ENCODE assay signal across 8 cellular contexts in the genomic region with DNA sequence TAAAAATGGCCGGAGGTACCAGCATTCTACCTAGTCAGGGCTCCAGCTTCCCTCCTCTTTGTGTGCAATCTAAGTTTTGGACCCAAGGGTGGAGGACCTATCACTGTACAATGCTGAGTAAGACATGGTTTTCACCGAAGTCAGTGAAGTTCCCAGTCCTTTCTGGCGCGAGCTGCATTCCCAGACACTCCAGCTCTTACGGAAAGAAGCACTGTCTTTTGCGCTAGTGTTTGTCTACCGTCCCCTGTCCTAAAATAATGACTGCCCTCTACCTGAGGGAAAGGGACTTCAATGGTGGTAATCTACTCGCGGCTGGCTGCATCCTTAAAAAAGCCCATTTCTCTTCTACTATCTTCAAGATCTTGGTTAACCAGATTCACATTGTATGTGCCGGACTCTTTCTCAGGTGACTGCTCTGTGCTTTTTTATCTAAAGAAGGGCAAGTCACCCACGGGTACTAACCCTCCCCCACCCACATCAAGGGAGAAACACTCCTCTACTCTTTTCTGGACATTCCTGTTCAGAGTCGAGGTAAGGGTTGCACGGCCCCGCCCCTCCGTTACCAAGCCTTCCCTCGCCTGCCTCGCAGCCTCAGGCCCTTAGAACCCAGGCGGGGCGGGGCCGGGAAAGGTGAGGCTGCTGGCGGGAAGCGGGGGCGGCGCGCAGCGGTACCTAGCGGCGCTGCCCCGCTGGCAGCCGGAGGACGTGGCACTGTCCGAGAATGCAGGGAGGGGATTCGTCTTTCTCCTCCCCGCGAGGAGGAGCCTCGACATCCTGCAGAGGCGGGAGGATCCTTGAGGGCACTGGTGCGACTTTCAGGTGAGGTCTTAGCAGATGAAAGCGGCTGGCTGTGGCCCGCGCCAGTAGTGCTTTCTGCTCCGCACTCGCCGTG.
DNase-seq lines count a peak whose midpoint lies in the region; ATAC-seq and TF ChIP-seq lines count a peak whose summit lies in the region.
"Not testable (repeated sequence)": the region's sequence is repeated elsewhere in the genome, so short reads cannot be mapped to it uniquely, and the experiment has no call there.

No MANE protein-coding gene starts in this region.

- H3K4me3 Mint-ChIP-seq in type B pancreatic cell: peak overlapping the region; percentile 96

- H3K9me3 Mint-ChIP-seq in type B pancreatic cell: not testable (repeated sequence)

- DNase-seq in NCI-H187 treated with DMSO at 0.1 percent for 48 hours (lab: John Stamatoyannopoulos, UW) (peak; percentile 62), T1000 (lab: John Stamatoyannopoulos, UW) (peak; percentile 61), ascending aorta (ENCODE audit: low spot score in 2 of 2) (peak; percentile 19 to 87), hippocampal formation (lab: John Stamatoyannopoulos, UW) (peak; percentile 5 to 66), psoas muscle (peak; percentile 63 to 83), type B pancreatic cell (ENCODE audit: extremely low spot score, unreplicated experiment) (peak; percentile 73)

- H3K27ac Mint-ChIP-seq in type B pancreatic cell: peak overlapping the region; percentile 99

- not testable (repeated sequence) for H3K9me3 ChIP-seq in ascending aorta, psoas muscle

- TF ChIP-seq CTCF in ascending aorta (IDR thresholded peaks at IDR 0.05) (peak in 1 of 3 experiments; percentile 14), type B pancreatic cell (conservative IDR thresholded peaks at IDR 0.05) (peak; percentile 17)
- not testable (repeated sequence) for TF ChIP-seq CTCF in psoas muscle (IDR thresholded peaks at IDR 0.05)

- H3K4me1 Mint-ChIP-seq in type B pancreatic cell (ENCODE audit: unreplicated experiment): not testable (repeated sequence)

- intact Hi-C loops in ascending aorta (cut with DNase I); psoas muscle (cut with DNase I): not testable (repeated sequence)

- not testable (repeated sequence) for H3K4me1 ChIP-seq in ascending aorta, psoas muscle

- H3K27ac ChIP-seq in ascending aorta: peak overlapping the region; percentile 65 to 85
- H3K27ac ChIP-seq in psoas muscle: peak overlapping the region; percentile 63

- H3K27me3 Mint-ChIP-seq in type B pancreatic cell: not testable (repeated sequence)

- H3K4me3 ChIP-seq in ascending aorta: peak overlapping the region; percentile 66 to 69
- H3K4me3 ChIP-seq in psoas muscle: peak overlapping the region; percentile 60

- WGBS in psoas muscle, 3 donors: 6 to 17% (median 11%) methylated on average over 16 to 30 of the region's 44 CpGs

- TF ChIP-seq POLR2A in GM18505 (IDR thresholded peaks at IDR 0.05; ENCODE audit: borderline replicate concordance, extremely low read depth, insufficient read depth, insufficient read length): not testable (repeated sequence)

- ATAC-seq in GM18505 (IDR thresholded peaks at IDR 0.05; ENCODE audit: unreplicated experiment) (peak; percentile 51), HG02973 (IDR thresholded peaks at IDR 0.05; ENCODE audit: unreplicated experiment) (peak; percentile 65), psoas muscle (peak; percentile 71 to 79 (median 78))

- H3K36me3 Mint-ChIP-seq in type B pancreatic cell: not testable (repeated sequence)

- H3K36me3 ChIP-seq in ascending aorta; psoas muscle (ENCODE audit: insufficient read depth in 1 of 2, low read depth in 1 of 2): not testable (repeated sequence)

- H3K27me3 ChIP-seq in ascending aorta; psoas muscle (ENCODE audit: insufficient read depth in 3 of 3, low read length in 2 of 3): not testable (repeated sequence)

Comparison
In these comparisons a context has a peak if more than half of its experiments do, and no peak if none do; other contexts are left out.
1. Peak in every context shown above with its lines: DNase-seq, ATAC-seq, H3K4me3 ChIP-seq and H3K27ac ChIP-seq.